ENCODE assay signal across 19 cellular contexts in the genomic region with DNA sequence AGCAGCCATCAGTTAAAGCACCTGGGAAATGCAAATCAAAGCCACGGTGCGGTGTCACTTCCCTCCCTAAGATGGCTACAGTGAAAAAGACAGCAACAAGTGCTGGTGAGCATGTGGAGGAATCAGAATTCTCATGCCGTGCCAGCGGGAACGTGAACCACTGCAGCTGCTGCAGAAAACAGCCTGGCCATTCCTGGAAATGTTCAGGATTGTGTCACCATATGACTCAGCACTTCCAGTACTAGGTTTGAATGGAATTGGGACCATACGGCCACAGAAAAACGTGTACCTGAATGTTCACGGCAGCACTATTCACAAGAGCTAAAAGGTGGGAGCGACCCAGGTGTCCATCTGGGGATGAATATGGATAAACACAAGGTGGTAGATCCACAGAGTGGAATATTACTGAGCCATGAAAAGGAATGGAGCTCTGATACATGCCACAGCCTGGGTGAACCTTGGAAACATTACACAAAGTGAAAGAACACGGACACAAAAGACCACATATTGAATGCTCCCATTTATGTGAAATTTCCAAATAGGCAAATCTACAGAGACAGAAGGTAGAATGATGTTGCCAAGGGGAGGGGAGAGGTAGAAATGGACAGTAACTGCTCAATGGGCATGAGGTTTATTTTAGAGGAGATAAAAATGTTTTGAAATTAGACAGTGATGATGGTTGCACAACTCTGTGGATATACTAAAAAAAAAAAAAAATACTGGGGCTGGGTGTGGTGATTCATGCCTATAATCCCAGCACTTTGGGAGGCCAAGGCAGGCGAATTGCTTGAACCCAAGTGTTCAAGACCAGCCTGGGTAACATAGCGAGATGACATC.
DNase-seq lines count a peak whose midpoint lies in the region; ATAC-seq and TF ChIP-seq lines count a peak whose summit lies in the region.
"Had no signal": no experiment of that assay in that cellular context is flagged by ENCODE, and none has a peak within 500 bp of the region (broad histone marks: within the 10 kb centered on the region; RNA-seq: fewer than 3 reads in every experiment).

No MANE protein-coding gene starts in this region.

- no peaks in the 10 kb centered on the region for H3K9me3 Mint-ChIP-seq in activated CD8-positive, alpha-beta T cell treated with anti-CD3 and anti-CD28 coated beads, Interleukin-2, amount 10 ng/mL, durations not matched to agents 7 days and 5 days (ENCODE audit: insufficient read depth)

- no peaks in the 10 kb centered on the region for H3K4me1 Mint-ChIP-seq in activated CD8-positive, alpha-beta T cell treated with anti-CD3 and anti-CD28 coated beads, Interleukin-2, amount 10 ng/mL, durations not matched to agents 7 days and 5 days (ENCODE audit: low read depth)

- no peak overlapping the region for H3K27ac Mint-ChIP-seq in activated CD8-positive, alpha-beta T cell treated with anti-CD3 and anti-CD28 coated beads, Interleukin-2, amount 10 ng/mL, durations not matched to agents 7 days and 5 days
- H3K27ac Mint-ChIP-seq: dendritic cell treated with granulocyte-macrophage colony-stimulating factor and Interleukin-4, amounts not matched to agents 40 ng/mL and 50 ng/mL, for 4 days had no signal

- H3K36me3 ChIP-seq in stomach, result no peaks in the 10 kb centered on the region
- H3K36me3 ChIP-seq: ovary, WERI-Rb-1 had no signal

- DNase-seq in AG08395 (ENCODE audit: low spot score) (peak; percentile 48), H4 (ENCODE audit: low spot score) (peak; percentile 92), fibroblast of the aortic adventitia (ENCODE audit: low read depth) (peak; percentile 46), stomach (no peak), GF-D8 (lab: John Stamatoyannopoulos, UW) (no peak)
- no peak for DNase-seq in activated CD8-positive, alpha-beta T cell treated with anti-CD3 and anti-CD28 coated beads, Interleukin-2, amount 10 ng/mL, durations not matched to agents 7 days and 5 days
- DNase-seq in activated CD4-positive, alpha-beta T cell treated with anti-CD3 and anti-CD28 coated beads, Interleukin-2, amount 50 U/mL, for 1 hour, result no peak
- DNase-seq: hypothalamus; left cardiac atrium; mucosa of descending colon; NCI-H2107; NCI-H774; ovary; stimulated activated naive CD4-positive, alpha-beta T cell treated with Interleukin-2 at 50 U/mL for 16 hours; WERI-Rb-1 had no signal

- H3K27me3 ChIP-seq in stomach, result peaks cover 5 to 99% (median 21%) of the 10 kb centered on the region in 3 donors
- H3K27me3 ChIP-seq: ovary had no signal

- TF ChIP-seq EP300 in stomach (IDR thresholded peaks at IDR 0.05), result no peak

- ATAC-seq in SK-N-SH treated with all-trans-retinoic acid at 6 μM for 48 hours, result no peak
- ATAC-seq in activated CD8-positive, alpha-beta T cell treated with anti-CD3 and anti-CD28 coated beads, Interleukin-2, amount 10 ng/mL, durations not matched to agents 7 days and 5 days, result no peak
- ATAC-seq: esophagus mucosa, left cardiac atrium, mucosa of descending colon had no signal

- POLR2A ChIA-PET in activated CD8-positive, alpha-beta T cell treated with anti-CD3 and anti-CD28 coated beads, Interleukin-2, amount 10 ng/mL, durations not matched to agents 7 days and 5 days (lab: Charles Lee), result no interaction called here

- no peaks in the 10 kb centered on the region for H3K4me1 ChIP-seq in stomach

- no peak overlapping the region for H3K4me3 Mint-ChIP-seq in activated CD8-positive, alpha-beta T cell treated with anti-CD3 and anti-CD28 coated beads, Interleukin-2, amount 10 ng/mL, durations not matched to agents 7 days and 5 days
- H3K4me3 Mint-ChIP-seq: dendritic cell treated with granulocyte-macrophage colony-stimulating factor and Interleukin-4, amounts not matched to agents 40 ng/mL and 50 ng/mL, for 4 days had no signal

- intact Hi-C loops in stomach (cut with DNase I; ENCODE audit: low total_unique reads), result no loop called here

- WGBS in stomach, 5 donors, result 77 to 83% (median 79%) methylated on average over 12 of the region's 12 CpGs

- peaks cover 18% of the 10 kb centered on the region for H3K27me3 Mint-ChIP-seq in activated CD8-positive, alpha-beta T cell treated with anti-CD3 and anti-CD28 coated beads, Interleukin-2, amount 10 ng/mL, durations not matched to agents 7 days and 5 days (ENCODE audit: low read depth)

- no peak overlapping the region for H3K4me3 ChIP-seq in fibroblast of the aortic adventitia (ENCODE audit: low read depth, low read length)
- no peak overlapping the region for H3K4me3 ChIP-seq in stomach
- H3K4me3 ChIP-seq: mucosa of descending colon, ovary, skin epidermis had no signal

- H3K9me3 ChIP-seq in stomach, result peaks cover 5 to 53% (median 36%) of the 10 kb centered on the region in 4 donors
- H3K9me3 ChIP-seq: mucosa of descending colon had no signal

- no peak overlapping the region for H3K27ac ChIP-seq in stomach
- H3K27ac ChIP-seq: ovary, skin epidermis, WERI-Rb-1 had no signal

- no peak for TF ChIP-seq CTCF in fibroblast of the aortic adventitia (IDR thresholded peaks at IDR 0.05; ENCODE audit: insufficient read depth, low read length)
- no peak for TF ChIP-seq CTCF in stomach (IDR thresholded peaks at IDR 0.05)

- no peak for TF ChIP-seq POLR2A in stomach (IDR thresholded peaks at IDR 0.05)

- H3K36me3 Mint-ChIP-seq in activated CD8-positive, alpha-beta T cell treated with anti-CD3 and anti-CD28 coated beads, Interleukin-2, amount 10 ng/mL, durations not matched to agents 7 days and 5 days (ENCODE audit: low read depth), result no peaks in the 10 kb centered on the region

- CTCF ChIA-PET in activated CD8-positive, alpha-beta T cell treated with anti-CD3 and anti-CD28 coated beads, Interleukin-2, amount 10 ng/mL, durations not matched to agents 7 days and 5 days (lab: Charles Lee), result no interaction called here

TF ChIP-seq in SK-N-SH treated with all-trans-retinoic acid at 6 μM for 48 hours, 23 proteins besides CTCF, POLR2A, EP300 and RAD21:
- TF ChIP-seq ZNF8 (CRISPR knock-in tag; IDR thresholded peaks at IDR 0.05) (peak; percentile 12; the same call in 1 of the 2 replicates), ZNF70 (CRISPR knock-in tag; IDR thresholded peaks at IDR 0.05) (no peak), ISL1 (CRISPR knock-in tag; IDR thresholded peaks at IDR 0.05) (no peak)
- TF ChIP-seq, protein P1, sequence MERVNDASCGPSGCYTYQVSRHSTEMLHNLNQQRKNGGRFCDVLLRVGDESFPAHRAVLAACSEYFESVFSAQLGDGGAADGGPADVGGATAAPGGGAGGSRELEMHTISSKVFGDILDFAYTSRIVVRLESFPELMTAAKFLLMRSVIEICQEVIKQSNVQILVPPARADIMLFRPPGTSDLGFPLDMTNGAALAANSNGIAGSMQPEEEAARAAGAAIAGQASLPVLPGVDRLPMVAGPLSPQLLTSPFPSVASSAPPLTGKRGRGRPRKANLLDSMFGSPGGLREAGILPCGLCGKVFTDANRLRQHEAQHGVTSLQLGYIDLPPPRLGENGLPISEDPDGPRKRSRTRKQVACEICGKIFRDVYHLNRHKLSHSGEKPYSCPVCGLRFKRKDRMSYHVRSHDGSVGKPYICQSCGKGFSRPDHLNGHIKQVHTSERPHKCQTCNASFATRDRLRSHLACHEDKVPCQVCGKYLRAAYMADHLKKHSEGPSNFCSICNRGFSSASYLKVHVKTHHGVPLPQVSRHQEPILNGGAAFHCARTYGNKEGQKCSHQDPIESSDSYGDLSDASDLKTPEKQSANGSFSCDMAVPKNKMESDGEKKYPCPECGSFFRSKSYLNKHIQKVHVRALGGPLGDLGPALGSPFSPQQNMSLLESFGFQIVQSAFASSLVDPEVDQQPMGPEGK (CRISPR knock-in tag; IDR thresholded peaks at IDR 0.05; ENCODE audit: borderline replicate concordance), result no peak

Comparison
In these comparisons a context has a peak if more than half of its experiments do, and no peak if none do; other contexts are left out.
1. DNase-seq: peak in AG08395 (single experiment), H4 (single experiment) and fibroblast of the aortic adventitia (single experiment); none in activated CD8-positive, alpha-beta T cell treated with anti-CD3 and anti-CD28 coated beads, Interleukin-2, amount 10 ng/mL, durations not matched to agents 7 days and 5 days (single experiment), stomach (single experiment), GF-D8 (single experiment) and activated CD4-positive, alpha-beta T cell treated with anti-CD3 and anti-CD28 coated beads, Interleukin-2, amount 50 U/mL, for 1 hour (single experiment).